ENCODE assay signal across 19 cellular contexts in genomic region chr1:118101989-118102388, GRCh38.
"Had no signal": no experiment of that assay in that cellular context is flagged by ENCODE, and none has a peak within 500 bp of the region (broad histone marks: within the 10 kb centered on the region; RNA-seq: fewer than 3 reads in every experiment).

No MANE protein-coding gene starts in this region.

- H3K36me3 ChIP-seq: gastrocnemius medialis, tibial artery had no signal

- H3K4me1 Mint-ChIP-seq: activated CD8-positive, alpha-beta memory T cell treated with anti-CD3 and anti-CD28 coated beads, Interleukin-2, amount 10 ng/mL, durations not matched to agents 7 days and 5 days; activated naive CD4-positive, alpha-beta T cell treated with anti-CD3 and anti-CD28 coated beads, Interleukin-2, amount 10 ng/mL, durations not matched to agents 7 days and 5 days; T-helper 17 cell had no signal

- H3K27me3 ChIP-seq: gastrocnemius medialis, tibial artery had no signal

- H3K27ac Mint-ChIP-seq: activated CD4-positive, alpha-beta memory T cell treated with anti-CD3 and anti-CD28 coated beads for 36 hours; activated CD8-positive, alpha-beta memory T cell treated with anti-CD3 and anti-CD28 coated beads, Interleukin-2, amount 10 ng/mL, durations not matched to agents 7 days and 5 days; activated naive CD4-positive, alpha-beta T cell treated with anti-CD3 and anti-CD28 coated beads, Interleukin-2, amount 10 ng/mL, durations not matched to agents 7 days and 5 days; brain; effector memory CD8-positive, alpha-beta T cell; natural killer cell treated with Interleukin-12 subunit alpha and Interleukin-12 subunit beta and Interleukin-15 and Interleukin-18, amount 100 ng/mL, for 72 hours; T-helper 17 cell had no signal

- H3K9me3 Mint-ChIP-seq: activated CD4-positive, alpha-beta memory T cell treated with anti-CD3 and anti-CD28 coated beads for 36 hours; activated naive CD4-positive, alpha-beta T cell treated with anti-CD3 and anti-CD28 coated beads, Interleukin-2, amount 10 ng/mL, durations not matched to agents 7 days and 5 days; brain; effector memory CD8-positive, alpha-beta T cell had no signal

- ATAC-seq: activated CD8-positive, alpha-beta memory T cell treated with anti-CD3 and anti-CD28 coated beads, Interleukin-2, amount 10 ng/mL, durations not matched to agents 7 days and 5 days; effector memory CD8-positive, alpha-beta T cell; esophagus mucosa; gastrocnemius medialis; left ventricle myocardium superior; natural killer cell treated with Interleukin-12 subunit alpha and Interleukin-12 subunit beta and Interleukin-15 and Interleukin-18, amount 100 ng/mL, for 72 hours; stimulated activated naive CD8-positive, alpha-beta T cell treated with anti-CD3 and anti-CD28 coated beads, Interleukin-15, Interleukin-2, amounts not matched to agents 100 U/mL and 50 U/mL, for 24 hours; T-helper 17 cell had no signal

- H3K4me3 ChIP-seq: dorsolateral prefrontal cortex, gastrocnemius medialis, tibial artery had no signal

- H3K4me1 ChIP-seq: gastrocnemius medialis, tibial artery had no signal

- H3K27ac ChIP-seq: dorsolateral prefrontal cortex, gastrocnemius medialis, tibial artery had no signal

- H3K27me3 Mint-ChIP-seq: activated CD8-positive, alpha-beta memory T cell treated with anti-CD3 and anti-CD28 coated beads, Interleukin-2, amount 10 ng/mL, durations not matched to agents 7 days and 5 days; activated naive CD4-positive, alpha-beta T cell treated with anti-CD3 and anti-CD28 coated beads, Interleukin-2, amount 10 ng/mL, durations not matched to agents 7 days and 5 days; effector memory CD8-positive, alpha-beta T cell; natural killer cell treated with Interleukin-12 subunit alpha and Interleukin-12 subunit beta and Interleukin-15 and Interleukin-18, amount 100 ng/mL, for 72 hours had no signal

- H3K4me3 Mint-ChIP-seq: activated CD4-positive, alpha-beta memory T cell treated with anti-CD3 and anti-CD28 coated beads for 36 hours; activated CD8-positive, alpha-beta memory T cell treated with anti-CD3 and anti-CD28 coated beads, Interleukin-2, amount 10 ng/mL, durations not matched to agents 7 days and 5 days; activated naive CD4-positive, alpha-beta T cell treated with anti-CD3 and anti-CD28 coated beads, Interleukin-2, amount 10 ng/mL, durations not matched to agents 7 days and 5 days; brain; effector memory CD8-positive, alpha-beta T cell; natural killer cell treated with Interleukin-12 subunit alpha and Interleukin-12 subunit beta and Interleukin-15 and Interleukin-18, amount 100 ng/mL, for 72 hours; T-helper 17 cell had no signal

- H3K36me3 Mint-ChIP-seq: activated CD4-positive, alpha-beta memory T cell treated with anti-CD3 and anti-CD28 coated beads for 36 hours; activated CD8-positive, alpha-beta memory T cell treated with anti-CD3 and anti-CD28 coated beads, Interleukin-2, amount 10 ng/mL, durations not matched to agents 7 days and 5 days; activated naive CD4-positive, alpha-beta T cell treated with anti-CD3 and anti-CD28 coated beads, Interleukin-2, amount 10 ng/mL, durations not matched to agents 7 days and 5 days; brain; natural killer cell treated with Interleukin-12 subunit alpha and Interleukin-12 subunit beta and Interleukin-15 and Interleukin-18, amount 100 ng/mL, for 72 hours had no signal

- H3K9me3 ChIP-seq: gastrocnemius medialis, tibial artery had no signal

- DNase-seq: activated CD4-positive, alpha-beta memory T cell treated with anti-CD3 and anti-CD28 coated beads for 36 hours; activated CD4-positive, alpha-beta T cell treated with anti-CD3 and anti-CD28 coated beads for 48 hours; activated CD8-positive, alpha-beta memory T cell treated with anti-CD3 and anti-CD28 coated beads, Interleukin-2, amount 10 ng/mL, durations not matched to agents 7 days and 5 days; activated effector memory CD4-positive, alpha-beta T cell treated with anti-CD3 and anti-CD28 coated beads, Interleukin-2, amount 50 U/mL, for 16 hours; activated naive CD4-positive, alpha-beta T cell treated with anti-CD3 and anti-CD28 coated beads, Interleukin-2, amount 10 ng/mL, durations not matched to agents 7 days and 5 days; activated T-cell treated with anti-CD3 and anti-CD28 coated beads for 4 hours; dorsolateral prefrontal cortex; effector memory CD8-positive, alpha-beta T cell; gastrocnemius medialis; hippocampal formation; left ventricle myocardium superior; stimulated activated CD4-positive, alpha-beta T cell treated with anti-CD3 and anti-CD28 coated beads, Interleukin-4, amount 100 ng/mL, for 24 hours; stimulated activated naive CD8-positive, alpha-beta T cell treated with anti-CD3 and anti-CD28 coated beads, Interleukin-15, Interleukin-2, amounts not matched to agents 100 U/mL and 50 U/mL, for 24 hours; substantia nigra; T-helper 17 cell had no signal
